Comparison of ENCODE assay signal across 20 cellular contexts in the genomic region with DNA sequence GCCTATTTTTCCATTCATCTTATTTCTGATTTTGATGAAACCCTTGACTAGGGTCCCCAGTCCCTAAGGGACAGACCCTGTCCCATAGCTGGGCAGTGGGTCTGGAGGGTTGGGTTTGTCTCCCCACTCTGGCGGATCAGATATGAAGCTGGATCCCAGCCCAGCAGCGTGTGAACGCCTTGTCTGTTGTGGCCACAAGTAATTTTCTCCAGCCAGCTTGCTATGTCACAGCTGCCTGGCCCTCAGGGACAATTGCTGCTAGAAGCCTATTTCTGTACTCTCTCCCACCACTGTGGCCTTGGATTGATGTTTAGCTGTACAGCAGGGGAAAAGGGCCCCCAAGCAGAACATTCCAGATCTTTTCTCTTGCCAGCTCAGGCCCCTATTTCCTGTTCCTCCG. TPM values are rescaled to one million over a fixed set of nuclear protein-coding genes. Genes with fewer than 3 reads are reported as not detected.
DNase-seq lines count a peak whose midpoint lies in the region; ATAC-seq and TF ChIP-seq lines count a peak whose summit lies in the region.
"Had no signal": no experiment of that assay in that cellular context is flagged by ENCODE, and none has a peak within 500 bp of the region (broad histone marks: within the 10 kb centered on the region; RNA-seq: fewer than 3 reads in every experiment).

No MANE protein-coding gene starts in this region.

- H3K27ac Mint-ChIP-seq in H9 (no peak overlapping the region), glutamatergic neuron (ENCODE audit: unreplicated experiment) (peak overlapping the region; percentile 59)
- H3K27ac Mint-ChIP-seq: natural killer cell, WTC11 had no signal

- no peak overlapping the region for H3K18ac ChIP-seq in H9 (ENCODE audit: insufficient read length, low read depth, low read length)

- no peak overlapping the region for H4K5ac ChIP-seq in H9 (ENCODE audit: insufficient read length, low read depth, low read length)

- H3K27me3 ChIP-seq in H9 (ENCODE audit: insufficient read depth, low read length), result no peaks in the 10 kb centered on the region
- no peaks in the 10 kb centered on the region for H3K27me3 ChIP-seq in parathyroid adenoma (ENCODE audit: control insufficient read depth, insufficient read depth, low read length)
- H3K27me3 ChIP-seq: adrenal gland, foreskin keratinocyte had no signal

- H3K27ac ChIP-seq in H9 (ENCODE audit: insufficient read length, low read depth, low read length) (no peak overlapping the region), parathyroid adenoma (no peak overlapping the region)
- H3K27ac ChIP-seq: adrenal gland, epithelial cell of prostate, foreskin keratinocyte had no signal

- H4K8ac ChIP-seq in H9 (replicated peaks; ENCODE audit: insufficient read length, low read depth, low read length), result no peak overlapping the region

- no peak overlapping the region for H4K91ac ChIP-seq in H9 (ENCODE audit: insufficient read length, low read depth, low read length)

- H3K36me3 Mint-ChIP-seq in H9 (ENCODE audit: insufficient read depth in 1 of 3, low read depth in 3 of 3) (peaks cover 0 to 2% (median 1%) of the 10 kb centered on the region in 3 experiments; a peak in 3 of 7 replicates), glutamatergic neuron (ENCODE audit: unreplicated experiment) (peaks cover 5% of the 10 kb centered on the region)
- H3K36me3 Mint-ChIP-seq: natural killer cell had no signal

- no peak for ATAC-seq in GM18520 (IDR thresholded peaks at IDR 0.05; ENCODE audit: unreplicated experiment)
- ATAC-seq: foreskin keratinocyte, natural killer cell, PC-3, WTC11 had no signal

- H3T11ph ChIP-seq in H9 (ENCODE audit: low read length), result no peak overlapping the region

- no peaks in the 10 kb centered on the region for H3K9me3 ChIP-seq in H9 (ENCODE audit: control insufficient read depth, low read depth, low read length)
- H3K9me3 ChIP-seq in parathyroid adenoma (ENCODE audit: control insufficient read depth, low read length), result no peaks in the 10 kb centered on the region
- H3K9me3 ChIP-seq: adrenal gland had no signal

- no CpG with 5 or more reads among the region's 4 CpGs for WGBS in H9 (ENCODE audit: extremely low coverage, insufficient read length, low lambda C conversion rate)

- no peak overlapping the region for H2AFZ ChIP-seq in H9 (ENCODE audit: low read length)
- H2AFZ ChIP-seq in parathyroid adenoma, result peak overlapping the region; percentile 33

- no peak for DNase-seq in H9
- DNase-seq in RPMI7951 (ENCODE audit: low read depth), result peak; percentile 33
- peak; percentile 55 for DNase-seq in glutamatergic neuron
- no peak for DNase-seq in NCI-H226
- DNase-seq in GF-D8 (lab: John Stamatoyannopoulos, UW), result no peak
- DNase-seq in stimulated activated CD4-positive, alpha-beta T cell treated with anti-CD3 and anti-CD28 coated beads, Interleukin-4, amount 100 ng/mL, for 24 hours, result no peak
- DNase-seq: activated CD4-positive, alpha-beta T cell treated with anti-CD3 and anti-CD28 coated beads, Interleukin-2, amount 50 U/mL, for 48 hours; activated gamma-delta T cell treated with Interleukin-2 at 50 U/mL for 16 hours; adrenal gland; foreskin keratinocyte; kidney; natural killer cell; NCI-H146; NCI-H2171; PC-3; stimulated activated CD8-positive, alpha-beta memory T cell treated with anti-CD3 and anti-CD28 coated beads, Interleukin-4, amount 100 ng/mL, for 48 hours had no signal

- H2BK15ac ChIP-seq in H9 (ENCODE audit: low read depth, low read length), result no peak overlapping the region

- no peak overlapping the region for H2BK5ac ChIP-seq in H9 (ENCODE audit: insufficient read length, low read length)

- H2AK5ac ChIP-seq in H9 (ENCODE audit: insufficient read length, low read length), result no peak overlapping the region

- H3K9ac ChIP-seq in H9 (ENCODE audit: extremely low read depth, insufficient read length, low read length), result peak overlapping the region; percentile 14
- no peak overlapping the region for H3K9ac ChIP-seq in parathyroid adenoma

- no peak overlapping the region for H2BK20ac ChIP-seq in H9 (ENCODE audit: low read depth, low read length, poor library complexity, severe bottlenecking)

- no peak overlapping the region for H2BK12ac ChIP-seq in H9 (ENCODE audit: insufficient read length, low read depth, low read length)

- H3K4me2 ChIP-seq in H9 (ENCODE audit: insufficient read depth, insufficient read length, low read length) (no peak overlapping the region), parathyroid adenoma (ENCODE audit: low read length) (no peak overlapping the region)

- H3K4me3 Mint-ChIP-seq in H9 (no peak overlapping the region), glutamatergic neuron (ENCODE audit: unreplicated experiment) (no peak overlapping the region)
- H3K4me3 Mint-ChIP-seq: natural killer cell, WTC11 had no signal

- 0 out of 4 replicates have a peak, but pooled peaks cover 0 to 4% of the 10 kb centered on the region in 2 experiments for H3K4me1 Mint-ChIP-seq in H9
- H3K4me1 Mint-ChIP-seq in glutamatergic neuron (ENCODE audit: low read depth, unreplicated experiment), result peaks cover 14% of the 10 kb centered on the region
- H3K4me1 Mint-ChIP-seq: natural killer cell, WTC11 had no signal

- H4K20me1 ChIP-seq in H9 (ENCODE audit: control insufficient read depth, insufficient read depth, insufficient read length), result no peaks in the 10 kb centered on the region

- no peak for TF ChIP-seq CTCF in H9 (conservative IDR thresholded peaks at IDR 0.05)
- no peak for TF ChIP-seq CTCF in glutamatergic neuron (IDR thresholded peaks at IDR 0.05; ENCODE audit: partially characterized antibody, unreplicated experiment)
- TF ChIP-seq CTCF in parathyroid adenoma (IDR thresholded peaks at IDR 0.05), result no peak

- H3K27me3 Mint-ChIP-seq in H9 (ENCODE audit: low read depth) (peaks cover 2% of the 10 kb centered on the region; the same call in 1 of the 2 replicates), glutamatergic neuron (ENCODE audit: unreplicated experiment) (no peaks in the 10 kb centered on the region)

- H3K56ac ChIP-seq in H9 (ENCODE audit: insufficient read length, low read depth, low read length), result no peak overlapping the region

- no peak overlapping the region for H3K23ac ChIP-seq in H9 (ENCODE audit: insufficient read length, low read depth, low read length)

- H2BK120ac ChIP-seq in H9 (ENCODE audit: low read depth, low read length, poor library complexity, severe bottlenecking), result no peak overlapping the region

- H3K4ac ChIP-seq in H9 (ENCODE audit: low read depth, low read length), result no peak overlapping the region

- H3K79me2 ChIP-seq in H9 (ENCODE audit: insufficient read depth, low read length) (no peaks in the 10 kb centered on the region), parathyroid adenoma (no peaks in the 10 kb centered on the region)

- H3K4me3 ChIP-seq in parathyroid adenoma (ENCODE audit: low read depth, low read length), result no peak overlapping the region
- H3K4me3 ChIP-seq: adrenal gland had no signal

- H3K14ac ChIP-seq in H9 (ENCODE audit: insufficient read depth, low read length), result no peak overlapping the region

- H3K36me3 ChIP-seq in parathyroid adenoma (ENCODE audit: control insufficient read depth, insufficient read depth, low read length), result no peaks in the 10 kb centered on the region
- H3K36me3 ChIP-seq: adrenal gland had no signal

- H3K4me1 ChIP-seq in H9 (ENCODE audit: insufficient read depth, low read length) (no peaks in the 10 kb centered on the region), parathyroid adenoma (no peaks in the 10 kb centered on the region)
- H3K4me1 ChIP-seq: adrenal gland, foreskin keratinocyte had no signal

- H3K23me2 ChIP-seq in H9 (ENCODE audit: insufficient read length, low read depth, low read length, poor library complexity, severe bottlenecking), result no peaks in the 10 kb centered on the region

- H3K9me3 Mint-ChIP-seq in H9, result peaks cover 0 to under 1% of the 10 kb centered on the region in 2 experiments; a peak in 2 of 5 replicates
- H3K9me3 Mint-ChIP-seq in glutamatergic neuron (ENCODE audit: unreplicated experiment), result peaks cover 7% of the 10 kb centered on the region
- H3K9me3 Mint-ChIP-seq: natural killer cell had no signal

- H3K79me1 ChIP-seq in H9 (ENCODE audit: insufficient read depth, low read depth, low read length, poor library complexity, severe bottlenecking), result no peaks in the 10 kb centered on the region

RNA-seq across cellular contexts. Expression of gene WAC, which starts 53.6 kb away (rescaled TPM):
- total RNA-seq in H9 (2021) (130 and 134 TPM in 2 replicates), glutamatergic neuron (ENCODE audit: unreplicated experiment) (121 TPM)
- 70.2 and 91.7 TPM in 2 replicates for total RNA-seq in RPMI7951 (2014; rRNA removed; shearing (Covaris generic))

Comparison
In these comparisons a context has a peak if more than half of its experiments do, and no peak if none do; other contexts are left out.
1. DNase-seq: peak in RPMI7951 (single experiment) and glutamatergic neuron (single experiment); none in H9 (single experiment), NCI-H226 (single experiment), GF-D8 (single experiment) and stimulated activated CD4-positive, alpha-beta T cell treated with anti-CD3 and anti-CD28 coated beads, Interleukin-4, amount 100 ng/mL, for 24 hours (single experiment).